28 cellular contexts compared by ENCODE assay signal in the genomic region with DNA sequence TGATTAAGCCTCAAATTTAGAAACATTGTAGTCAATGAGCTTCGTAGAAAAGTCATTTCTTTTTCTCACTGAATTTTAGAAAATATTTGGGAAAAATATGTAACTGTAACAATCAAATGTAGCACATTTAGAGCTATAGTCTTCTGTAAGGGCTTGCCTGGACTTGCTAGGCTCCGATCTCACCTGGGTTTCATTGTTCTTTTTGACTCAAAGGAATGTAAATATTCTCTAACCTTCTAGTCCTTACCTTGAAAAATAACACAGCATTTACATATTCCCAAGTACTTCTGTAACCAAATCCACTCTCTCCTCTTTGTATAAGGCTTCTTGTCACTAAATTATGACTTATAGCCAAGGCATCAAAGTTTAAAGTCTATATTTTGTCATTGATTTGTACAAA. TPM values are rescaled to one million over a fixed set of nuclear protein-coding genes. Genes with fewer than 3 reads are reported as not detected.
A peak's percentile ranks its signal among the peaks of the same experiment; 100 is the strongest.
DNase-seq lines count a peak whose midpoint lies in the region; TF ChIP-seq lines count a peak whose summit lies in the region.
"Had no signal": no experiment of that assay in that cellular context is flagged by ENCODE, and none has a peak within 500 bp of the region (broad histone marks: within the 10 kb centered on the region; RNA-seq: fewer than 3 reads in every experiment).

No MANE protein-coding gene starts in this region.

- no peaks in the 10 kb centered on the region for H3K9me3 Mint-ChIP-seq in MCF 10A (ENCODE audit: unreplicated experiment)
- H3K9me3 Mint-ChIP-seq: activated T-cell treated with anti-CD3 and anti-CD28 coated beads, Interleukin-2, amount 50 U/mL, for 24 hours; nephron had no signal

- H2BK120ac ChIP-seq in mesenchymal stem cell (ENCODE audit: low read depth, low read length), result no peak overlapping the region

- no peak overlapping the region for H2AK5ac ChIP-seq in mesenchymal stem cell (ENCODE audit: low read length, severe bottlenecking)

- no peaks in the 10 kb centered on the region for H3K27me3 ChIP-seq in breast epithelium
- no peaks in the 10 kb centered on the region for H3K27me3 ChIP-seq in smooth muscle cell (ENCODE audit: low read depth)
- no peaks in the 10 kb centered on the region for H3K27me3 ChIP-seq in mesenchymal stem cell (ENCODE audit: control insufficient read depth in 1 of 2, insufficient read depth in 1 of 2, low read length in 2 of 2)
- H3K27me3 ChIP-seq: adrenal gland; BLaER1 treated with 17β-estradiol and CSF1 and Interleukin-3, amounts not matched to agents 10 nM and 100 nM; brain microvascular endothelial cell; thyroid gland had no signal

- no peak overlapping the region for H3K4me2 ChIP-seq in smooth muscle cell
- H3K4me2 ChIP-seq in mesenchymal stem cell (ENCODE audit: low read length, poor library complexity, severe bottlenecking), result no peak overlapping the region
- H3K4me2 ChIP-seq: BLaER1 treated with 17β-estradiol and CSF1 and Interleukin-3, amounts not matched to agents 10 nM and 100 nM had no signal

- peak overlapping the region; percentile 43 for H3K4me3 Mint-ChIP-seq in MCF 10A (ENCODE audit: unreplicated experiment)
- H3K4me3 Mint-ChIP-seq: activated T-cell treated with anti-CD3 and anti-CD28 coated beads, Interleukin-2, amount 50 U/mL, for 24 hours; T-helper 17 cell had no signal

- BruUV-seq in MCF 10A (replicated peaks; lab: Mats Ljungman, UMichigan), result no TSS peak

- H3K27ac ChIP-seq in breast epithelium, result no peak overlapping the region
- H3K27ac ChIP-seq in smooth muscle cell (ENCODE audit: low read depth), result peak overlapping the region; percentile 69
- H3K27ac ChIP-seq in mesenchymal stem cell (ENCODE audit: low read length, poor library complexity, severe bottlenecking), result no peak overlapping the region
- H3K27ac ChIP-seq: adrenal gland; BLaER1 treated with 17β-estradiol and CSF1 and Interleukin-3, amounts not matched to agents 10 nM and 100 nM; brain microvascular endothelial cell; left ventricle myocardium inferior; SK-N-MC; thyroid gland had no signal

- POLR2A ChIA-PET in MCF 10A (lab: Yijun Ruan, JAX), result interaction anchor here (0.7 to 0.8 kb wide), 4 partner anchors 13 to 256 kb away, joined by 3 to 7 read pairs (median 3); no protein-coding TSS in a partner anchor

- H2BK12ac ChIP-seq in mesenchymal stem cell (ENCODE audit: low read length in 2 of 2), result no peak overlapping the region

- CTCF ChIA-PET in MCF 10A (lab: Yijun Ruan, JAX), result interaction anchor here (0.7 kb wide), 1 partner anchor 686 kb away, joined by 3 read pairs; no protein-coding TSS in a partner anchor

- TF ChIP-seq POLR2A in breast epithelium (IDR thresholded peaks at IDR 0.05), result no peak

- no peak overlapping the region for H3K14ac ChIP-seq in mesenchymal stem cell (ENCODE audit: low read length in 2 of 2)

- peak overlapping the region; percentile 55 for H3K9ac ChIP-seq in smooth muscle cell (ENCODE audit: low read depth)
- H3K9ac ChIP-seq in mesenchymal stem cell (ENCODE audit: low read length), result no peak overlapping the region
- H3K9ac ChIP-seq: BLaER1 treated with 17β-estradiol and CSF1 and Interleukin-3, amounts not matched to agents 10 nM and 100 nM had no signal

- no peak overlapping the region for H3K4ac ChIP-seq in mesenchymal stem cell (ENCODE audit: low read depth in 1 of 2, low read length in 2 of 2)

- H3K4me1 Mint-ChIP-seq in MCF 10A (ENCODE audit: insufficient read depth, unreplicated experiment), result peaks cover 33% of the 10 kb centered on the region

- peaks cover 19% of the 10 kb centered on the region for H3K79me2 ChIP-seq in smooth muscle cell (ENCODE audit: low read depth)

- H3K36me3 Mint-ChIP-seq in MCF 10A (ENCODE audit: insufficient read depth, unreplicated experiment), result peaks cover 12% of the 10 kb centered on the region

- 65% methylated on average over 2 of the region's 2 CpGs for WGBS in smooth muscle cell (ENCODE audit: low lambda C conversion rate)
- 100% methylated on average over 1 of the region's 2 CpGs for WGBS in mesenchymal stem cell

- no peak overlapping the region for H2BK15ac ChIP-seq in mesenchymal stem cell (ENCODE audit: low read depth, poor library complexity, severe bottlenecking)

- H2AFZ ChIP-seq in smooth muscle cell (ENCODE audit: low read depth), result peak overlapping the region; percentile 14
- no peak overlapping the region for H2AFZ ChIP-seq in mesenchymal stem cell (ENCODE audit: low read depth, low read length)

- H3K4me1 ChIP-seq in breast epithelium (peaks cover 0 to 12% of the 10 kb centered on the region in 2 donors), smooth muscle cell (ENCODE audit: low read depth) (peaks cover 12% of the 10 kb centered on the region), mesenchymal stem cell (ENCODE audit: control insufficient read depth, insufficient read depth, low read depth, low read length) (no peaks in the 10 kb centered on the region)

- TF ChIP-seq CTCF in MCF 10A (IDR thresholded peaks at IDR 0.05; ENCODE audit: unreplicated experiment) (no peak), breast epithelium (IDR thresholded peaks at IDR 0.05) (no peak), epithelial cell of esophagus (IDR thresholded peaks at IDR 0.05; ENCODE audit: insufficient read depth, low read depth, low read length, missing control alignments) (no peak), smooth muscle cell (IDR thresholded peaks at IDR 0.05; ENCODE audit: borderline replicate concordance, insufficient read depth, poor library complexity, severe bottlenecking) (no peak)

- H4K8ac ChIP-seq in mesenchymal stem cell (ENCODE audit: low read length), result no peak overlapping the region

- peaks cover 15% of the 10 kb centered on the region for H4K20me1 ChIP-seq in smooth muscle cell (ENCODE audit: low read depth)

- H3K27me3 Mint-ChIP-seq in MCF 10A (ENCODE audit: insufficient read depth, unreplicated experiment), result no peaks in the 10 kb centered on the region
- H3K27me3 Mint-ChIP-seq: activated T-cell treated with anti-CD3 and anti-CD28 coated beads, Interleukin-2, amount 50 U/mL, for 24 hours; T-helper 17 cell had no signal

- H3K18ac ChIP-seq in mesenchymal stem cell (ENCODE audit: low read depth in 1 of 2, low read length in 2 of 2), result no peak overlapping the region

- H3K4me3 ChIP-seq in breast epithelium (no peak overlapping the region), epithelial cell of esophagus (ENCODE audit: low read length) (no peak overlapping the region), smooth muscle cell (no peak overlapping the region), mesenchymal stem cell (ENCODE audit: insufficient read depth in 1 of 2, low read depth in 1 of 2, low read length in 2 of 2) (no peak overlapping the region)
- H3K4me3 ChIP-seq: adrenal gland; BLaER1 treated with 17β-estradiol and CSF1 and Interleukin-3, amounts not matched to agents 10 nM and 100 nM; left ventricle myocardium inferior; SK-N-MC; thyroid gland had no signal

- intact Hi-C loops in MCF 10A (cut with micrococcal nuclease) (loop anchor here (5.0 to 10.0 kb wide), 3 partner anchors 71 to 474 kb away; no protein-coding TSS in a partner anchor), breast epithelium (cut with DNase I; ENCODE audit: low total_unique reads) (no loop called here)

- no peak overlapping the region for H3K23ac ChIP-seq in mesenchymal stem cell (ENCODE audit: low read length in 2 of 2)

- no peak overlapping the region for H2BK5ac ChIP-seq in mesenchymal stem cell (ENCODE audit: low read depth, low read length, poor library complexity, severe bottlenecking)

- peak; percentile 52 for DNase-seq in MCF 10A (ENCODE audit: unreplicated experiment)
- no peak for DNase-seq in breast epithelium (ENCODE audit: low spot score in 2 of 2)
- peak; percentile 60 for DNase-seq in NCI-H345 (lab: John Stamatoyannopoulos, UW)
- DNase-seq in epithelial cell of esophagus (ENCODE audit: low read depth), result peak; percentile 73
- DNase-seq in smooth muscle cell (lab: John Stamatoyannopoulos, UW; ENCODE audit: unreplicated experiment), result no peak
- no peak for DNase-seq in foreskin melanocyte
- no peak for DNase-seq in mesenchymal stem cell
- DNase-seq in activated T-cell treated with anti-CD3 and anti-CD28 coated beads for 4 hours, result no peak
- DNase-seq: activated CD4-positive, alpha-beta T cell treated with anti-CD3 and anti-CD28 coated beads for 4 hours; activated CD8-positive, alpha-beta memory T cell treated with anti-CD3 and anti-CD28 coated beads for 24 hours; activated T-cell treated with anti-CD3 and anti-CD28 coated beads, Interleukin-2, amount 50 U/mL, for 24 hours; adrenal gland; Calu3; effector memory CD4-positive, alpha-beta T cell; Kasumi-1; left ventricle myocardium inferior; NCI-H1048; NCI-H510A treated with DMSO at 0.1 percent for 48 hours; right cardiac atrium; stimulated activated CD4-positive, alpha-beta T cell treated with anti-CD3 and anti-CD28 coated beads, Interleukin-12 subunit alpha, Interleukin-12 subunit beta, amount 100 ng/mL, for 4 hours; stimulated activated CD4-positive, alpha-beta T cell treated with anti-CD3 and anti-CD28 coated beads, Interleukin-4, amount 100 ng/mL, for 24 hours; stimulated activated naive CD4-positive, alpha-beta T cell treated with Interleukin-2 at 50 U/mL for 16 hours; T-helper 17 cell; thyroid gland had no signal

- no peaks in the 10 kb centered on the region for H3F3A ChIP-seq in smooth muscle cell (ENCODE audit: low read depth)

- H3K9me3 ChIP-seq in breast epithelium (no peaks in the 10 kb centered on the region), smooth muscle cell (replicated peaks; ENCODE audit: low read depth) (no peaks in the 10 kb centered on the region), mesenchymal stem cell (ENCODE audit: control insufficient read depth, low read length) (no peaks in the 10 kb centered on the region)
- H3K9me3 ChIP-seq: adrenal gland; BLaER1 treated with 17β-estradiol and CSF1 and Interleukin-3, amounts not matched to agents 10 nM and 100 nM; left ventricle myocardium inferior; thyroid gland had no signal

- H3K36me3 ChIP-seq in breast epithelium (no peaks in the 10 kb centered on the region), smooth muscle cell (ENCODE audit: low read depth) (no peaks in the 10 kb centered on the region), mesenchymal stem cell (ENCODE audit: control insufficient read depth in 1 of 2, insufficient read depth in 2 of 2, low read depth in 1 of 2, low read length in 2 of 2) (peaks cover 0 to 8% of the 10 kb centered on the region in 2 experiments)
- H3K36me3 ChIP-seq: adrenal gland, brain microvascular endothelial cell, left ventricle myocardium inferior, thyroid gland had no signal

- H3K27ac Mint-ChIP-seq in MCF 10A (ENCODE audit: low read depth, unreplicated experiment), result peak overlapping the region; percentile 95
- H3K27ac Mint-ChIP-seq: activated T-cell treated with anti-CD3 and anti-CD28 coated beads, Interleukin-2, amount 50 U/mL, for 24 hours; nephron; T-helper 17 cell had no signal

- H4K91ac ChIP-seq in mesenchymal stem cell (ENCODE audit: low read length), result no peak overlapping the region

- no peaks in the 10 kb centered on the region for H3K79me1 ChIP-seq in mesenchymal stem cell (replicated peaks; ENCODE audit: low read length, poor library complexity, severe bottlenecking)

RNA-seq across cellular contexts. Expression of gene UFM1, which starts 2.9 kb away (rescaled TPM):
- total RNA-seq in MCF 10A (2022) (129 and 173 TPM in 2 replicates), breast epithelium (10 to 100 TPM; 52.2 to 80.1 (median 58.7) TPM), smooth muscle cell (135 and 179 TPM in 2 replicates)
- 93.6 and 103 TPM in 2 replicates for polyA plus RNA-seq in smooth muscle cell
- polyA plus RNA-seq in mesenchymal stem cell (2013, experiment 1 of 2), result 56.4 TPM
- 61.5 TPM for polyA plus RNA-seq in mesenchymal stem cell (2013, experiment 2 of 2)

Comparison
In these comparisons a context has a peak if more than half of its experiments do, and no peak if none do; other contexts are left out.
1. DNase-seq: peak in MCF 10A (single experiment), NCI-H345 (single experiment) and epithelial cell of esophagus (single experiment); none in breast epithelium (0 of 2), smooth muscle cell (single experiment), foreskin melanocyte (single experiment), mesenchymal stem cell (single experiment) and activated T-cell treated with anti-CD3 and anti-CD28 coated beads for 4 hours (single experiment).